In the genomic region with DNA sequence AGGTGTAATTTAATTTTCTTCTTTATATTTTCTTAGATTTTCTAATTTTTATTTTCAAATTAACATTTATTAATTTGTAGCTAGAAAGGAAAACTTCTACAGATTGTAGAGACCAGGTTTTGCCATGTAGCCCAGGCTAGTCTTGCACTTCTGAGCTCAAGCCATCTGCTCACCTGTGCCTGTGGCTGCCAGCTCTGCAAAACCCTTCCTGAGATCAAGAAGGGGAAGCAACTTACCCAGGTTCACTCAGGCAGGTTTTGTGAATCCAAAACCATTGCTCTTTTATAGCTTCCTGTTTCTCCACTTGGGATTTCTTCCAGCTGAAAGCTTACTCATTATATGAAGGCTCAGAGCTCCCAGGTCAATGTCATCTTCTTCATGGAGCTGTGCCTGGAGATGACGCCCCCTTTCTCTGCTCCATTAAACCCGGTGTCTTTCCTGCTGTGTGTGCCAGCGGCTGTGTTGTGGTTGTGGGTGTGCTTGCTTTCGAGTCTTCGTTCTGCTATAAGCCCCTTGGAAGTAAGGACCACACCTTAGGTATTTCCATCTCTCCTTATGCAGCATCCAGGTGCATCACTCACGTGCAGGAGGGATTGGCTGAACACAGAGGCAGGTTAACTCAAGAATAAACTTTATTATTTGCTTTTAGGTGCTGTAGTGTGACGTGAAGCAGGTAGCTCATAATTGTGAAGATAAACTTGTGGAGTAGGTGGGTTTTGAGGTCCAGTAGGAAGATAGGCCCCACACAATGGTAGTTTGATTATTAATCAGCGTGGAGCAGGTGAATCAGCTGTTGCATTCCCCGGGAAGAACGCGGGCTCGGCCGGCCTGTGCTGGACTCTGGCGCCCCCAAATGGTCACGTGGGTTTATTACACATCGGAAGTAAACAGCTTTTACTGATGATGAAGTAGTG, we compare ENCODE assay signal across 8 cellular contexts. TPM values are rescaled to one million over a fixed set of nuclear protein-coding genes. Genes with fewer than 3 reads are reported as not detected.
DNase-seq lines count a peak whose midpoint lies in the region; ATAC-seq and TF ChIP-seq lines count a peak whose summit lies in the region.

No MANE protein-coding gene starts in this region.

- no peak overlapping the region for H3K9ac ChIP-seq in KMS-11
- H3K9ac ChIP-seq in PC-3 (ENCODE audit: low read length): no peak overlapping the region

- H2AFZ ChIP-seq in KMS-11 (ENCODE audit: low read depth) (peak overlapping the region; percentile 23; the same call in 1 of the 2 replicates), PC-3 (ENCODE audit: low read length) (peak overlapping the region; percentile 34)

- H3F3A ChIP-seq in PC-3 (ENCODE audit: low read length, unreplicated experiment): no peaks in the 10 kb centered on the region

- 8% methylated on average over 14 of the region's 16 CpGs for WGBS in esophagus muscularis mucosa

- TSS peak; percentile 58 for BruUV-seq in PC-3 (replicated peaks; lab: Mats Ljungman, UMichigan)

- POLR2A ChIA-PET in PC-3 (lab: Charles Lee; ENCODE audit: unreplicated experiment): interaction anchor here (0.8 kb wide), 1 partner anchor 114 kb away, joined by 4 read pairs; the partner anchor contains the start of gene FTH1

- no peak overlapping the region for H3K27ac Mint-ChIP-seq in natural killer cell
- H3K27ac Mint-ChIP-seq in stimulated activated memory B cell treated with anti-CD40 and anti-IgM and Interleukin-4, amounts not matched to agents 10 μg/mL and 1 μg/mL and 100 μg/mL, for 72 hours: no peak overlapping the region

- H3K9me3 ChIP-seq in PC-3 (ENCODE audit: low read length) (no peaks in the 10 kb centered on the region), esophagus muscularis mucosa (no peaks in the 10 kb centered on the region)

- intact Hi-C loops in PC-3 (cut with micrococcal nuclease): loop anchor here (1.0 kb wide), 4 partner anchors 134 to 284 kb away; no protein-coding TSS in a partner anchor
- intact Hi-C loops in esophagus muscularis mucosa (cut with DNase I): loop anchor here (1.0 to 10.0 kb wide), 3 partner anchors 129 to 287 kb away; partner anchors contain the start of genes BEST1, FEN1 and TMEM258
- intact Hi-C loops in natural killer cell (cut with micrococcal nuclease): loop anchor here (1.0 to 5.0 kb wide), 5 partner anchors 54 to 284 kb away; partner anchors contain the start of gene FTH1

- H3K79me2 ChIP-seq in KMS-11 (ENCODE audit: insufficient read depth, low read depth) (no peaks in the 10 kb centered on the region), PC-3 (ENCODE audit: low read length) (no peaks in the 10 kb centered on the region)

- peak; percentile 98 for TF ChIP-seq CTCF in KMS-11 (conservative IDR thresholded peaks at IDR 0.05; ENCODE audit: low read depth, low read length)
- TF ChIP-seq CTCF in PC-3 (conservative IDR thresholded peaks at IDR 0.05; ENCODE audit: low read depth, low read length): peak; percentile 98
- peak; percentile 91 to 94 (median 91) for TF ChIP-seq CTCF in esophagus muscularis mucosa (IDR thresholded peaks at IDR 0.05)
- peak; percentile 92 for TF ChIP-seq CTCF in natural killer cell (IDR thresholded peaks at IDR 0.05)

- no peak for TF ChIP-seq EP300 in esophagus muscularis mucosa (IDR thresholded peaks at IDR 0.05)

- peaks cover 0 to 6% of the 10 kb centered on the region in 2 donors for H3K27me3 Mint-ChIP-seq in natural killer cell (ENCODE audit: low read depth in 2 of 2)
- H3K27me3 Mint-ChIP-seq in stimulated activated memory B cell treated with anti-CD40 and anti-IgM and Interleukin-4, amounts not matched to agents 10 μg/mL and 1 μg/mL and 100 μg/mL, for 72 hours: peaks cover 7% of the 10 kb centered on the region

- DNase-seq in COR-L47 (lab: John Stamatoyannopoulos, UW): peak; percentile 44
- peak; percentile 89 for DNase-seq in PC-3
- DNase-seq in activated T-cell treated with anti-CD3 and anti-CD28 coated beads for 48 hours (ENCODE audit: low read depth): peak; percentile 72
- peak; percentile 95 for DNase-seq in esophagus muscularis mucosa (ENCODE audit: extremely low spot score)
- peak; percentile 74 for DNase-seq in natural killer cell

- no peak overlapping the region for H3K4me3 Mint-ChIP-seq in natural killer cell
- H3K4me3 Mint-ChIP-seq in stimulated activated memory B cell treated with anti-CD40 and anti-IgM and Interleukin-4, amounts not matched to agents 10 μg/mL and 1 μg/mL and 100 μg/mL, for 72 hours: no peak overlapping the region

- peaks cover 7% of the 10 kb centered on the region in 2 donors for H3K4me1 Mint-ChIP-seq in natural killer cell
- H3K4me1 Mint-ChIP-seq in stimulated activated memory B cell treated with anti-CD40 and anti-IgM and Interleukin-4, amounts not matched to agents 10 μg/mL and 1 μg/mL and 100 μg/mL, for 72 hours: peaks cover 9% of the 10 kb centered on the region

- H3K4me3 ChIP-seq in KMS-11 (IDR thresholded peaks at IDR 0.05; ENCODE audit: insufficient read depth, low read depth, low read length) (no peak overlapping the region), PC-3 (ENCODE audit: low read length) (peak overlapping the region; percentile 21; the same call in 1 of the 2 replicates), esophagus muscularis mucosa (peak overlapping the region in 1 of 4 donors; percentile 5)

- no peaks in the 10 kb centered on the region for H3K36me3 ChIP-seq in KMS-11 (ENCODE audit: insufficient read depth)
- H3K36me3 ChIP-seq in PC-3 (ENCODE audit: low read depth, low read length): no peaks in the 10 kb centered on the region
- no peaks in the 10 kb centered on the region for H3K36me3 ChIP-seq in esophagus muscularis mucosa

- no peaks in the 10 kb centered on the region for H3K9me2 ChIP-seq in PC-3 (replicated peaks; ENCODE audit: low read length)

- CTCF ChIA-PET in PC-3 (lab: Charles Lee): interaction anchor here (0.5 to 2.8 kb wide), 23 partner anchors 11 to 285 kb away, joined by 3 to 41 read pairs (median 5); no protein-coding TSS in a partner anchor

- H3K9me3 Mint-ChIP-seq in natural killer cell: no peaks in the 10 kb centered on the region
- no peaks in the 10 kb centered on the region for H3K9me3 Mint-ChIP-seq in stimulated activated memory B cell treated with anti-CD40 and anti-IgM and Interleukin-4, amounts not matched to agents 10 μg/mL and 1 μg/mL and 100 μg/mL, for 72 hours

- H4K20me1 ChIP-seq in KMS-11 (ENCODE audit: insufficient read depth) (no peaks in the 10 kb centered on the region), PC-3 (ENCODE audit: low read length) (no peaks in the 10 kb centered on the region)

- H3K27ac ChIP-seq in KMS-11 (no peak overlapping the region), PC-3 (ENCODE audit: low read length) (no peak overlapping the region), esophagus muscularis mucosa (replicated peaks in 1 of 4) (no peak overlapping the region)

- peak; percentile 86 for ATAC-seq in PC-3
- peak; percentile 87 to 99 (median 93) for ATAC-seq in natural killer cell
- ATAC-seq in stimulated activated memory B cell treated with anti-CD40 and anti-IgM and Interleukin-4, amounts not matched to agents 10 μg/mL and 1 μg/mL and 100 μg/mL, for 72 hours: peak; percentile 74
- no peak for ATAC-seq in HG02870 (IDR thresholded peaks at IDR 0.05; ENCODE audit: unreplicated experiment)

- no peaks in the 10 kb centered on the region for H3K27me3 ChIP-seq in KMS-11 (ENCODE audit: insufficient read depth, low read depth)
- no peaks in the 10 kb centered on the region for H3K27me3 ChIP-seq in PC-3 (ENCODE audit: low read length)
- no peaks in the 10 kb centered on the region for H3K27me3 ChIP-seq in esophagus muscularis mucosa

- no peak for TF ChIP-seq POLR2A in esophagus muscularis mucosa (IDR thresholded peaks at IDR 0.05; ENCODE audit: low read depth)

- H3K36me3 Mint-ChIP-seq in natural killer cell: no peaks in the 10 kb centered on the region
- no peaks in the 10 kb centered on the region for H3K36me3 Mint-ChIP-seq in stimulated activated memory B cell treated with anti-CD40 and anti-IgM and Interleukin-4, amounts not matched to agents 10 μg/mL and 1 μg/mL and 100 μg/mL, for 72 hours

- H3K4me1 ChIP-seq in KMS-11 (ENCODE audit: low read depth, poor library complexity, severe bottlenecking): peaks cover 3% of the 10 kb centered on the region
- peaks cover 11% of the 10 kb centered on the region for H3K4me1 ChIP-seq in PC-3 (ENCODE audit: insufficient read depth, low read length)
- H3K4me1 ChIP-seq in esophagus muscularis mucosa: peaks cover 0 to 9% (median 6%) of the 10 kb centered on the region in 4 donors

- peak overlapping the region; percentile 14; the same call in 1 of the 2 replicates for H3K4me2 ChIP-seq in KMS-11
- peak overlapping the region; percentile 58 for H3K4me2 ChIP-seq in PC-3 (ENCODE audit: low read length)

RNA-seq across cellular contexts. Expression of gene INCENP, which starts 42.2 kb away (rescaled TPM):
- total RNA-seq in PC-3 (2014; rRNA removed): 110 and 114 TPM in 2 replicates
- total RNA-seq in esophagus muscularis mucosa: 10 to 100 TPM; 13.8 to 20.3 (median 16.0) TPM
- 10 to 100 TPM; 24.4 to 47.6 (median 27.3) TPM for total RNA-seq in natural killer cell

Comparison
In these comparisons a context has a peak if more than half of its experiments do, and no peak if none do; other contexts are left out.
1. DNase-seq: peak in every context shown above with its lines; median percentile 95 in esophagus muscularis mucosa; 89 in PC-3; 74 in natural killer cell; 72 in activated T-cell treated with anti-CD3 and anti-CD28 coated beads for 48 hours; 44 in COR-L47.